ENCODE assay signal across 1 cellular context in the genomic region with DNA sequence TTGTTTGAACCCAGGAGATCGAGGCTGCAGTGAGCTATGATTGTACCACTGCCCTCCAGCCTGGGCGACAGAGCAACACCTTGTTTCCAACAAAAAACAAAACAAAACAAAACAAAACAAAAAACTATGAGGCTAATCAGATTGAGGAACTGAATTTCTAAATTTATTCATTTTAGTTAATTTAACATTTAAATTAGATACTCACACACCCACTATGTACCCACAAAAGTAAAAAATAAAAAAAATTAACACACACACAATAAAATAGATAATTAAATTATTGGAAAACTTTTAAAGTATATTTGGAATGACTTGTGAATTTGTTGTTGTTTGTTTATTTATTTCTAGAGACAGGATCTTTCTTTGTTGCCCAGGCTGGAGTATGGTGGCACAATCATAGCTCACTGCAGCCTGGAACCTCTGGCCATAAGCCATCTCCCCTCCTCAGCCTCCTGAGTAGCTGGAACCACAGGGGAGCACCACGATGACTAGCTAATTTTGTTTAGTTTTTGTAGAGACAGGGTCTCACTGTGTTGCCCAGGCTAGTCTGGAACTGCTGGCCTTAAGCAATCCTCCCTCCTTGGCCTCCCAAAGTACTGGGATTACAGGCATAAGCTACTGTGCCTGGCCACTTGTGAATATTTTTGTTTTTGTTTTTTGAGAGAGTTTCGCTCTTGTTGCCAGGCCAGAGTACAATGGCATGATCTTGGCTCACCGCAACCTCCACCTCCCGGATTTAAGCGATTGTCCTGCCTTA.
TF ChIP-seq lines count a peak whose summit lies in the region.

No MANE protein-coding gene starts in this region.

TF ChIP-seq in GM23338, 12 proteins besides CTCF, POLR2A, EP300 and RAD21:
- TF ChIP-seq, protein P1, sequence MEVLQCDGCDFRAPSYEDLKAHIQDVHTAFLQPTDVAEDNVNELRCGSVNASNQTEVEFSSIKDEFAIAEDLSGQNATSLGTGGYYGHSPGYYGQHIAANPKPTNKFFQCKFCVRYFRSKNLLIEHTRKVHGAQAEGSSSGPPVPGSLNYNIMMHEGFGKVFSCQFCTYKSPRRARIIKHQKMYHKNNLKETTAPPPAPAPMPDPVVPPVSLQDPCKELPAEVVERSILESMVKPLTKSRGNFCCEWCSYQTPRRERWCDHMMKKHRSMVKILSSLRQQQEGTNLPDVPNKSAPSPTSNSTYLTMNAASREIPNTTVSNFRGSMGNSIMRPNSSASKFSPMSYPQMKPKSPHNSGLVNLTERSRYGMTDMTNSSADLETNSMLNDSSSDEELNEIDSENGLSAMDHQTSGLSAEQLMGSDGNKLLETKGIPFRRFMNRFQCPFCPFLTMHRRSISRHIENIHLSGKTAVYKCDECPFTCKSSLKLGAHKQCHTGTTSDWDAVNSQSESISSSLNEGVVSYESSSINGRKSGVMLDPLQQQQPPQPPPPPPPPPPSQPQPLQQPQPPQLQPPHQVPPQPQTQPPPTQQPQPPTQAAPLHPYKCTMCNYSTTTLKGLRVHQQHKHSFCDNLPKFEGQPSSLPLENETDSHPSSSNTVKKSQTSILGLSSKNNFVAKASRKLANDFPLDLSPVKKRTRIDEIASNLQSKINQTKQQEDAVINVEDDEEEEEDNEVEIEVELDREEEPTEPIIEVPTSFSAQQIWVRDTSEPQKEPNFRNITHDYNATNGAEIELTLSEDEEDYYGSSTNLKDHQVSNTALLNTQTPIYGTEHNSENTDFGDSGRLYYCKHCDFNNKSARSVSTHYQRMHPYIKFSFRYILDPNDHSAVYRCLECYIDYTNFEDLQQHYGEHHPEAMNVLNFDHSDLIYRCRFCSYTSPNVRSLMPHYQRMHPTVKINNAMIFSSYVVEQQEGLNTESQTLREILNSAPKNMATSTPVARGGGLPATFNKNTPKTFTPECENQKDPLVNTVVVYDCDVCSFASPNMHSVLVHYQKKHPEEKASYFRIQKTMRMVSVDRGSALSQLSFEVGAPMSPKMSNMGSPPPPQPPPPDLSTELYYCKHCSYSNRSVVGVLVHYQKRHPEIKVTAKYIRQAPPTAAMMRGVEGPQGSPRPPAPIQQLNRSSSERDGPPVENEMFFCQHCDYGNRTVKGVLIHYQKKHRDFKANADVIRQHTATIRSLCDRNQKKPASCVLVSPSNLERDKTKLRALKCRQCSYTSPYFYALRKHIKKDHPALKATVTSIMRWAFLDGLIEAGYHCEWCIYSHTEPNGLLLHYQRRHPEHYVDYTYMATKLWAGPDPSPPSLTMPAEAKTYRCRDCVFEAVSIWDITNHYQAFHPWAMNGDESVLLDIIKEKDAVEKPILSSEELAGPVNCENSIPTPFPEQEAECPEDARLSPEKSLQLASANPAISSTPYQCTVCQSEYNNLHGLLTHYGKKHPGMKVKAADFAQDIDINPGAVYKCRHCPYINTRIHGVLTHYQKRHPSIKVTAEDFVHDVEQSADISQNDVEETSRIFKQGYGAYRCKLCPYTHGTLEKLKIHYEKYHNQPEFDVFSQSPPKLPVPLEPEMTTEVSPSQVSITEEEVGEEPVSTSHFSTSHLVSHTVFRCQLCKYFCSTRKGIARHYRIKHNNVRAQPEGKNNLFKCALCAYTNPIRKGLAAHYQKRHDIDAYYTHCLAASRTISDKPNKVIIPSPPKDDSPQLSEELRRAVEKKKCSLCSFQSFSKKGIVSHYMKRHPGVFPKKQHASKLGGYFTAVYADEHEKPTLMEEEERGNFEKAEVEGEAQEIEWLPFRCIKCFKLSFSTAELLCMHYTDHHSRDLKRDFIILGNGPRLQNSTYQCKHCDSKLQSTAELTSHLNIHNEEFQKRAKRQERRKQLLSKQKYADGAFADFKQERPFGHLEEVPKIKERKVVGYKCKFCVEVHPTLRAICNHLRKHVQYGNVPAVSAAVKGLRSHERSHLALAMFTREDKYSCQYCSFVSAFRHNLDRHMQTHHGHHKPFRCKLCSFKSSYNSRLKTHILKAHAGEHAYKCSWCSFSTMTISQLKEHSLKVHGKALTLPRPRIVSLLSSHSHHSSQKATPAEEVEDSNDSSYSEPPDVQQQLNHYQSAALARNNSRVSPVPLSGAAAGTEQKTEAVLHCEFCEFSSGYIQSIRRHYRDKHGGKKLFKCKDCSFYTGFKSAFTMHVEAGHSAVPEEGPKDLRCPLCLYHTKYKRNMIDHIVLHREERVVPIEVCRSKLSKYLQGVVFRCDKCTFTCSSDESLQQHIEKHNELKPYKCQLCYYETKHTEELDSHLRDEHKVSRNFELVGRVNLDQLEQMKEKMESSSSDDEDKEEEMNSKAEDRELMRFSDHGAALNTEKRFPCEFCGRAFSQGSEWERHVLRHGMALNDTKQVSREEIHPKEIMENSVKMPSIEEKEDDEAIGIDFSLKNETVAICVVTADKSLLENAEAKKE (CRISPR knock-in tag; IDR thresholded peaks at IDR 0.05): no peak
- TF ChIP-seq POLR2AphosphoS5 (IDR thresholded peaks at IDR 0.05; ENCODE audit: low read depth) (no peak), ZNF331 (CRISPR knock-in tag; IDR thresholded peaks at IDR 0.05; ENCODE audit: low read depth) (no peak), JUNB (IDR thresholded peaks at IDR 0.05; ENCODE audit: unreplicated experiment) (no peak), EZH2 (IDR thresholded peaks at IDR 0.05; ENCODE audit: low read depth, unreplicated experiment) (no peak), CREB1 (CRISPR knock-in tag; IDR thresholded peaks at IDR 0.05; ENCODE audit: low read depth) (no peak), ZNF114 (CRISPR knock-in tag; IDR thresholded peaks at IDR 0.05) (no peak), STAT1 (IDR thresholded peaks at IDR 0.05; ENCODE audit: unreplicated experiment) (no peak), NANOG (IDR thresholded peaks at IDR 0.05; ENCODE audit: borderline replicate concordance) (no peak)
- TF ChIP-seq, protein P2, sequence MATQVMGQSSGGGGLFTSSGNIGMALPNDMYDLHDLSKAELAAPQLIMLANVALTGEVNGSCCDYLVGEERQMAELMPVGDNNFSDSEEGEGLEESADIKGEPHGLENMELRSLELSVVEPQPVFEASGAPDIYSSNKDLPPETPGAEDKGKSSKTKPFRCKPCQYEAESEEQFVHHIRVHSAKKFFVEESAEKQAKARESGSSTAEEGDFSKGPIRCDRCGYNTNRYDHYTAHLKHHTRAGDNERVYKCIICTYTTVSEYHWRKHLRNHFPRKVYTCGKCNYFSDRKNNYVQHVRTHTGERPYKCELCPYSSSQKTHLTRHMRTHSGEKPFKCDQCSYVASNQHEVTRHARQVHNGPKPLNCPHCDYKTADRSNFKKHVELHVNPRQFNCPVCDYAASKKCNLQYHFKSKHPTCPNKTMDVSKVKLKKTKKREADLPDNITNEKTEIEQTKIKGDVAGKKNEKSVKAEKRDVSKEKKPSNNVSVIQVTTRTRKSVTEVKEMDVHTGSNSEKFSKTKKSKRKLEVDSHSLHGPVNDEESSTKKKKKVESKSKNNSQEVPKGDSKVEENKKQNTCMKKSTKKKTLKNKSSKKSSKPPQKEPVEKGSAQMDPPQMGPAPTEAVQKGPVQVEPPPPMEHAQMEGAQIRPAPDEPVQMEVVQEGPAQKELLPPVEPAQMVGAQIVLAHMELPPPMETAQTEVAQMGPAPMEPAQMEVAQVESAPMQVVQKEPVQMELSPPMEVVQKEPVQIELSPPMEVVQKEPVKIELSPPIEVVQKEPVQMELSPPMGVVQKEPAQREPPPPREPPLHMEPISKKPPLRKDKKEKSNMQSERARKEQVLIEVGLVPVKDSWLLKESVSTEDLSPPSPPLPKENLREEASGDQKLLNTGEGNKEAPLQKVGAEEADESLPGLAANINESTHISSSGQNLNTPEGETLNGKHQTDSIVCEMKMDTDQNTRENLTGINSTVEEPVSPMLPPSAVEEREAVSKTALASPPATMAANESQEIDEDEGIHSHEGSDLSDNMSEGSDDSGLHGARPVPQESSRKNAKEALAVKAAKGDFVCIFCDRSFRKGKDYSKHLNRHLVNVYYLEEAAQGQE (IDR thresholded peaks at IDR 0.05; ENCODE audit: unreplicated experiment): no peak
- TF ChIP-seq, protein P3, sequence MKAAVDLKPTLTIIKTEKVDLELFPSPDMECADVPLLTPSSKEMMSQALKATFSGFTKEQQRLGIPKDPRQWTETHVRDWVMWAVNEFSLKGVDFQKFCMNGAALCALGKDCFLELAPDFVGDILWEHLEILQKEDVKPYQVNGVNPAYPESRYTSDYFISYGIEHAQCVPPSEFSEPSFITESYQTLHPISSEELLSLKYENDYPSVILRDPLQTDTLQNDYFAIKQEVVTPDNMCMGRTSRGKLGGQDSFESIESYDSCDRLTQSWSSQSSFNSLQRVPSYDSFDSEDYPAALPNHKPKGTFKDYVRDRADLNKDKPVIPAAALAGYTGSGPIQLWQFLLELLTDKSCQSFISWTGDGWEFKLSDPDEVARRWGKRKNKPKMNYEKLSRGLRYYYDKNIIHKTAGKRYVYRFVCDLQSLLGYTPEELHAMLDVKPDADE (IDR thresholded peaks at IDR 0.05): no peak
